In genomic region chr5:139642891-139643871, GRCh38 we compare ENCODE assay signal across 8 cellular contexts. TPM values are rescaled to one million over a fixed set of nuclear protein-coding genes. Genes with fewer than 3 reads are reported as not detected.
DNase-seq lines count a peak whose midpoint lies in the region; ATAC-seq and TF ChIP-seq lines count a peak whose summit lies in the region.
"Had no signal": no experiment of that assay in that cellular context is flagged by ENCODE, and none has a peak within 500 bp of the region (broad histone marks: within the 10 kb centered on the region; RNA-seq: fewer than 3 reads in every experiment).

No MANE protein-coding gene starts in this region.

- no peaks in the 10 kb centered on the region for H3K36me3 ChIP-seq in HCT116 (ENCODE audit: control insufficient read depth in 1 of 2, insufficient read depth in 2 of 2, low read length in 2 of 2)
- no peaks in the 10 kb centered on the region for H3K36me3 ChIP-seq in liver (ENCODE audit: control insufficient read depth in 4 of 4, insufficient read depth in 3 of 4, low read depth in 1 of 4, low read length in 3 of 4)

- H2AFZ ChIP-seq in HCT116 (ENCODE audit: low read depth, low read length, poor library complexity, severe bottlenecking), result no peak overlapping the region

- H3K27me3 Mint-ChIP-seq in T-helper 17 cell, result peaks cover 16% of the 10 kb centered on the region

- peak; percentile 43 for ATAC-seq in HCT116
- no peak for ATAC-seq in T-helper 17 cell
- no peak for ATAC-seq in stimulated activated effector memory CD8-positive, alpha-beta T cell treated with anti-CD3 and anti-CD28 coated beads, Interleukin-12 subunit alpha, Interleukin-12 subunit beta, amount 100 ng/mL, for 72 hours
- ATAC-seq in HG03571 (IDR thresholded peaks at IDR 0.05; ENCODE audit: unreplicated experiment), result no peak
- no peak for ATAC-seq in GM21447 (IDR thresholded peaks at IDR 0.05; ENCODE audit: unreplicated experiment)
- ATAC-seq: foreskin keratinocyte had no signal

- WGBS in liver, result 29% methylated on average over 16 of the region's 16 CpGs

- DNase-seq in HCT116 (ENCODE audit: low read depth, low spot score) (no peak), T-helper 17 cell (no peak), MV-4-11 (lab: John Stamatoyannopoulos, UW) (no peak)
- DNase-seq in stimulated activated effector memory CD8-positive, alpha-beta T cell treated with anti-CD3 and anti-CD28 coated beads, Interleukin-12 subunit alpha, Interleukin-12 subunit beta, amount 100 ng/mL, for 72 hours (ENCODE audit: low spot score in 2 of 2), result no peak
- DNase-seq: foreskin keratinocyte had no signal

- CTCF ChIA-PET in HCT116 (lab: Charles Lee), result interaction anchor here (1.5 kb wide), 1 partner anchor 122 kb away, joined by 4 read pairs; no protein-coding TSS in a partner anchor

- no peak for TF ChIP-seq POLR2A in HCT116 (IDR thresholded peaks at IDR 0.05; ENCODE audit: borderline replicate concordance, extremely low read depth, insufficient read depth, insufficient read length)

- H3K4me1 ChIP-seq in HCT116 (ENCODE audit: control insufficient read depth in 1 of 2, insufficient read depth in 2 of 2, low read length in 2 of 2) (peaks cover 55 to 76% of the 10 kb centered on the region in 2 experiments), liver (ENCODE audit: control insufficient read depth in 4 of 4, insufficient read depth in 4 of 4, low read length in 3 of 4) (peaks cover 32 to 85% (median 77%) of the 10 kb centered on the region in 4 donors)
- H3K4me1 ChIP-seq: foreskin keratinocyte had no signal

- no peaks in the 10 kb centered on the region for H4K20me1 ChIP-seq in HCT116 (ENCODE audit: insufficient read depth)

- TF ChIP-seq RAD21 in HCT116 (IDR thresholded peaks at IDR 0.05; ENCODE audit: low read depth) (no peak), liver (IDR thresholded peaks at IDR 0.05) (peak; percentile 32 to 45)

- TF ChIP-seq CTCF in HCT116 (IDR thresholded peaks at IDR 0.05 in 2 of 3, conservative IDR thresholded peaks at IDR 0.05 in 1 of 3; ENCODE audit: borderline replicate concordance in 1 of 3, insufficient read depth in 1 of 3, low read depth in 2 of 3, low read length in 2 of 3) (no peak), liver (IDR thresholded peaks at IDR 0.05; ENCODE audit: low read depth, low read length, missing input control) (no peak)

- no peaks in the 10 kb centered on the region for H3K36me3 Mint-ChIP-seq in T-helper 17 cell (ENCODE audit: low read depth)
- H3K36me3 Mint-ChIP-seq in stimulated activated effector memory CD8-positive, alpha-beta T cell treated with anti-CD3 and anti-CD28 coated beads, Interleukin-12 subunit alpha, Interleukin-12 subunit beta, amount 100 ng/mL, for 72 hours, result peaks cover 9% of the 10 kb centered on the region

- H3K9ac ChIP-seq in HCT116 (ENCODE audit: low read length), result peak overlapping the region; percentile 25; the same call in 1 of the 2 replicates
- no peak overlapping the region for H3K9ac ChIP-seq in liver (ENCODE audit: low read depth in 1 of 2, low read length in 2 of 2)

- no peaks in the 10 kb centered on the region for H3K79me2 ChIP-seq in HCT116 (ENCODE audit: insufficient read depth, low read length)

- H3K27me3 ChIP-seq in HCT116 (ENCODE audit: insufficient read depth, low read length), result no peaks in the 10 kb centered on the region
- H3K27me3 ChIP-seq in liver (ENCODE audit: control insufficient read depth in 4 of 4, insufficient read depth in 4 of 4, low read length in 3 of 4), result no peaks in the 10 kb centered on the region

- H3K9me2 ChIP-seq in HCT116 (ENCODE audit: insufficient read depth), result no peaks in the 10 kb centered on the region

- H3K27ac Mint-ChIP-seq in T-helper 17 cell, result peak overlapping the region; percentile 72
- H3K27ac Mint-ChIP-seq in stimulated activated effector memory CD8-positive, alpha-beta T cell treated with anti-CD3 and anti-CD28 coated beads, Interleukin-12 subunit alpha, Interleukin-12 subunit beta, amount 100 ng/mL, for 72 hours, result peak overlapping the region; percentile 70

- H3K4me1 Mint-ChIP-seq in T-helper 17 cell, result peaks cover 18% of the 10 kb centered on the region
- peaks cover 31% of the 10 kb centered on the region for H3K4me1 Mint-ChIP-seq in stimulated activated effector memory CD8-positive, alpha-beta T cell treated with anti-CD3 and anti-CD28 coated beads, Interleukin-12 subunit alpha, Interleukin-12 subunit beta, amount 100 ng/mL, for 72 hours

- RAD21 ChIA-PET in HCT116 (lab: Charles Lee; ENCODE audit: low non-redundant PET in 1 of 2, low total read pairs in 2 of 2, uncharacterized antibody in 2 of 2, unreplicated experiment in 2 of 2), result no interaction called here

- H3K4me3 Mint-ChIP-seq in T-helper 17 cell, result no peak overlapping the region
- H3K4me3 Mint-ChIP-seq in stimulated activated effector memory CD8-positive, alpha-beta T cell treated with anti-CD3 and anti-CD28 coated beads, Interleukin-12 subunit alpha, Interleukin-12 subunit beta, amount 100 ng/mL, for 72 hours, result no peak overlapping the region

- no peak overlapping the region; the same call in 1 of the 2 replicates for H3K27ac ChIP-seq in HCT116 (ENCODE audit: low read depth, low read length)
- peak overlapping the region; percentile 81 to 88 for H3K27ac ChIP-seq in liver (ENCODE audit: low read depth in 1 of 2, low read length in 2 of 2)
- H3K27ac ChIP-seq: foreskin keratinocyte had no signal

- no TSS peak for BruUV-seq in HCT116 (replicated peaks; lab: Mats Ljungman, UMichigan)

- intact Hi-C loops in HCT116 (cut with micrococcal nuclease), result no loop called here

- H3K4me3 ChIP-seq in HCT116 (replicated peaks in 1 of 2; ENCODE audit: low read depth in 1 of 2, low read length in 2 of 2), result peak overlapping the region in 1 of 2 experiments; percentile 18; a peak in 1 of 4 replicates
- H3K4me3 ChIP-seq in liver (ENCODE audit: low read depth in 1 of 3, low read length in 3 of 3), result no peak overlapping the region

- peak overlapping the region; percentile 64 for H3K4me2 ChIP-seq in HCT116 (ENCODE audit: low read length)

- H3K9me3 ChIP-seq in HCT116 (ENCODE audit: control insufficient read depth in 1 of 2, insufficient read depth in 1 of 2, low read depth in 1 of 2, low read length in 2 of 2) (no peaks in the 10 kb centered on the region), T-helper 17 cell (ENCODE audit: control insufficient read depth, low read length, poor library complexity, severe bottlenecking) (no peaks in the 10 kb centered on the region), liver (ENCODE audit: control insufficient read depth in 4 of 4, low read length in 3 of 4) (no peaks in the 10 kb centered on the region)

- POLR2A ChIA-PET in HCT116 (lab: Charles Lee), result interaction anchor here (1.2 kb wide), 1 partner anchor 18 kb away, joined by 4 read pairs; no protein-coding TSS in a partner anchor

- H3K9me3 Mint-ChIP-seq in stimulated activated effector memory CD8-positive, alpha-beta T cell treated with anti-CD3 and anti-CD28 coated beads, Interleukin-12 subunit alpha, Interleukin-12 subunit beta, amount 100 ng/mL, for 72 hours, result no peaks in the 10 kb centered on the region

TF ChIP-seq in HCT116, 20 proteins besides CTCF, POLR2A, EP300 and RAD21:
- TF ChIP-seq SP1 (IDR thresholded peaks at IDR 0.05; ENCODE audit: low read depth) (no peak), POLR2AphosphoS5 (IDR thresholded peaks at IDR 0.05; ENCODE audit: low read depth, low read length) (0 out of 2 replicates have a peak, but pooled peaks have one; percentile 43), YY1 (IDR thresholded peaks at IDR 0.05; ENCODE audit: extremely low read depth, insufficient replicate concordance, low read depth, low read length) (peak; percentile 6)

TF ChIP-seq in liver, 16 proteins besides CTCF, POLR2A, EP300 and RAD21 (continues in another document):
- TF ChIP-seq FOXA1 (IDR thresholded peaks at IDR 0.05) (peak; percentile 40), FOXA2 (IDR thresholded peaks at IDR 0.05) (peak; percentile 50), HNF4G (IDR thresholded peaks at IDR 0.05) (peak; percentile 36), GABPA (IDR thresholded peaks at IDR 0.05 in 1 of 2, conservative IDR thresholded peaks at IDR 0.05 in 1 of 2) (no peak), RXRA (IDR thresholded peaks at IDR 0.05) (peak; percentile 89 to 94), HNF4A (conservative IDR thresholded peaks at IDR 0.05) (peak; percentile 76 to 89), ZBTB33 (IDR thresholded peaks at IDR 0.05) (peak; percentile 33), NR2F2 (IDR thresholded peaks at IDR 0.05) (peak; percentile 96), MAX (IDR thresholded peaks at IDR 0.05) (peak; percentile 61), YY1 (IDR thresholded peaks at IDR 0.05) (peak; percentile 39)

RNA-seq across cellular contexts. Expression of gene CXXC5, which starts 5.0 kb away (rescaled TPM):
- 43.1 TPM for total RNA-seq in HCT116 (2021; ENCODE audit: unreplicated experiment)
- 34.4 and 46.2 TPM in 2 replicates for polyA plus RNA-seq in HCT116 (2012)
- 1 to 10 TPM; 3.2 to 4.3 TPM for total RNA-seq in T-helper 17 cell
- total RNA-seq in liver, result 10 to 100 TPM; 59.1 to 78.6 TPM
- 10 to 100 TPM; 40.6 to 70.0 TPM for polyA plus RNA-seq in liver
